8 cellular contexts compared by ENCODE assay signal in the genomic region with DNA sequence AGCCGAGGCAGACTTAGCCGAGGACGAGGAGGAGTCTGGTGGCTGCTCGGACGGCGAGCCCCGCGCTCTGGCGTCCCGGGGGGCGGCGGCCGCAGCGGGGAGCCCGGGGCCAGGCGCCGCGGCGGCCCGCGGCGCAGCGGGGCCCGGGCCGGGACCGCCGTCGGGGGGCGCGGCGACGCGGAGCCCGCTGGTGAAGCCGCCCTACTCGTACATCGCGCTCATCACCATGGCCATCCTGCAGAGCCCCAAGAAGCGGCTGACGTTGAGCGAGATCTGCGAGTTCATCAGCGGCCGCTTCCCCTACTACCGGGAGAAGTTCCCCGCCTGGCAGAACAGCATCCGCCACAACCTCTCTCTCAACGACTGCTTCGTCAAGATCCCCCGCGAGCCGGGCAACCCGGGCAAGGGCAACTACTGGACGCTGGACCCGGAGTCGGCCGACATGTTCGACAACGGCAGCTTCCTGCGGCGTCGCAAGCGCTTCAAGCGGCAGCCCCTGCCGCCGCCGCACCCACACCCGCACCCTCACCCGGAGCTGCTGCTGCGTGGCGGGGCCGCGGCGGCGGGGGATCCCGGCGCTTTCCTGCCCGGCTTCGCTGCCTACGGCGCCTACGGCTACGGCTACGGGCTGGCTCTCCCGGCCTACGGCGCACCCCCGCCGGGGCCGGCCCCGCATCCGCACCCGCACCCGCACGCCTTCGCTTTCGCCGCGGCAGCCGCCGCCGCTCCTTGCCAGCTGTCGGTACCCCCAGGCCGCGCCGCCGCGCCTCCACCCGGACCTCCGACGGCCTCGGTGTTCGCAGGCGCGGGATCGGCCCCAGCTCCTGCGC. TPM values are rescaled to one million over a fixed set of nuclear protein-coding genes. Genes with fewer than 3 reads are reported as not detected.
DNase-seq lines count a peak whose midpoint lies in the region; ATAC-seq, FAIRE-seq and TF ChIP-seq lines count a peak whose summit lies in the region.

No MANE protein-coding gene starts in this region.

- H3K4me1 ChIP-seq in kidney (ENCODE audit: control insufficient read depth in 1 of 2, insufficient read depth in 1 of 2, low read depth in 1 of 2, low read length in 2 of 2): peaks cover 0 to 3% of the 10 kb centered on the region in 2 donors
- H3K4me1 ChIP-seq in thymus (ENCODE audit: control insufficient read depth, insufficient read depth, low read length): peaks cover 8% of the 10 kb centered on the region

- H3K36me3 Mint-ChIP-seq in activated T-cell treated with anti-CD3 and anti-CD28 coated beads, Interleukin-2, amount 50 U/mL, for 24 hours (ENCODE audit: low read depth): peaks cover 12% of the 10 kb centered on the region

- H3K4me3 Mint-ChIP-seq in activated T-cell treated with anti-CD3 and anti-CD28 coated beads, Interleukin-2, amount 50 U/mL, for 24 hours: peak overlapping the region; percentile 60

- H3K27me3 Mint-ChIP-seq in activated T-cell treated with anti-CD3 and anti-CD28 coated beads, Interleukin-2, amount 50 U/mL, for 24 hours: peaks cover 32% of the 10 kb centered on the region

- no peak overlapping the region for H3K9ac ChIP-seq in kidney (ENCODE audit: low read length in 2 of 2)

- H3K27ac ChIP-seq in kidney (ENCODE audit: low read depth in 2 of 2, low read length in 2 of 2): peak overlapping the region; percentile 61 to 71
- H3K27ac ChIP-seq in thymus (ENCODE audit: low read depth): no peak overlapping the region

- H3K27ac Mint-ChIP-seq in activated T-cell treated with anti-CD3 and anti-CD28 coated beads, Interleukin-2, amount 50 U/mL, for 24 hours: peak overlapping the region; percentile 50

- peaks cover 81% of the 10 kb centered on the region for H3K27me3 ChIP-seq in thymus (ENCODE audit: control insufficient read depth, insufficient read depth)

- 3% methylated on average over 117 of the region's 117 CpGs for WGBS in thymus

- no peaks in the 10 kb centered on the region for H3K36me3 ChIP-seq in kidney (ENCODE audit: control insufficient read depth in 1 of 2, insufficient read depth in 2 of 2, low read length in 2 of 2)
- H3K36me3 ChIP-seq in thymus (ENCODE audit: control insufficient read depth, insufficient read depth): no peaks in the 10 kb centered on the region

- DNase-seq in AG09309 (ENCODE audit: low read depth) (no peak), kidney (no peak), OCI-M2 (lab: John Stamatoyannopoulos, UW; ENCODE audit: unreplicated experiment) (no peak), globus pallidus (ENCODE audit: low spot score) (no peak)
- peak; percentile 66 for DNase-seq in activated T-cell treated with anti-CD3 and anti-CD28 coated beads, Interleukin-2, amount 50 U/mL, for 24 hours

- intact Hi-C loops in kidney (cut with DNase I): loop anchor here (5.0 kb wide), 2 partner anchors 124 to 269 kb away; no protein-coding TSS in a partner anchor

- H3K4me3 ChIP-seq in AG09309 (ENCODE audit: control insufficient read depth, low read depth, low read length) (peak overlapping the region; percentile 35), kidney (ENCODE audit: low read length in 2 of 2) (peak overlapping the region in 1 of 2 donors; percentile 52), thymus (ENCODE audit: low read length) (peak overlapping the region; percentile 67)

- TF ChIP-seq CTCF in AG09309 (IDR thresholded peaks at IDR 0.05; ENCODE audit: control insufficient read depth, insufficient read depth, low read depth, low read length, missing control alignments): no peak
- no peak for TF ChIP-seq CTCF in kidney (IDR thresholded peaks at IDR 0.05; ENCODE audit: borderline replicate concordance, extremely low read depth, insufficient read depth)

- peaks cover 24% of the 10 kb centered on the region for H3K4me1 Mint-ChIP-seq in activated T-cell treated with anti-CD3 and anti-CD28 coated beads, Interleukin-2, amount 50 U/mL, for 24 hours (ENCODE audit: low read depth)

- ATAC-seq in HG03064 (IDR thresholded peaks at IDR 0.05; ENCODE audit: low read depth, unreplicated experiment) (peak; percentile 4), HG02798 (IDR thresholded peaks at IDR 0.05; ENCODE audit: poor library complexity, unreplicated experiment) (no peak)

- H3K9me3 ChIP-seq in kidney (ENCODE audit: control insufficient read depth in 1 of 2, low read length in 2 of 2) (no peaks in the 10 kb centered on the region), thymus (ENCODE audit: control insufficient read depth) (no peaks in the 10 kb centered on the region)

- FAIRE-seq in kidney (lab: Jason Lieb, UNC): no peak

- H3K9me3 Mint-ChIP-seq in activated T-cell treated with anti-CD3 and anti-CD28 coated beads, Interleukin-2, amount 50 U/mL, for 24 hours: no peaks in the 10 kb centered on the region

RNA-seq across cellular contexts. Expression of a gene that starts 0.7 kb away (rescaled TPM):
- total RNA-seq in kidney: 0.82 TPM
- polyA plus RNA-seq in kidney (ENCODE audit: insufficient read depth, low read depth, low replicate concordance) (2.3 TPM), thymus (0.16 TPM)

RNA-seq across cellular contexts. Expression of a gene that starts 22.5 kb away (rescaled TPM):
- not detected for total RNA-seq in kidney
- polyA plus RNA-seq in kidney (ENCODE audit: insufficient read depth, low read depth, low replicate concordance) (0.19 TPM), thymus (0.39 TPM)
